Comparison of ENCODE assay signal across 20 cellular contexts in genomic region chr5:172952034-172952511, GRCh38. TPM values are rescaled to one million over a fixed set of nuclear protein-coding genes. Genes with fewer than 3 reads are reported as not detected.
A peak's percentile ranks its signal among the peaks of the same experiment; 100 is the strongest.
DNase-seq lines count a peak whose midpoint lies in the region; ATAC-seq, FAIRE-seq and TF ChIP-seq lines count a peak whose summit lies in the region.
"Had no signal": no experiment of that assay in that cellular context is flagged by ENCODE, and none has a peak within 500 bp of the region (broad histone marks: within the 10 kb centered on the region; RNA-seq: fewer than 3 reads in every experiment).

No MANE protein-coding gene starts in this region.

- peak overlapping the region; percentile 74 for H3K27ac ChIP-seq in ACC112 (ENCODE audit: low read depth, low read length)
- H3K27ac ChIP-seq in astrocyte (ENCODE audit: low read depth, low read length), result peak overlapping the region; percentile 68
- H3K27ac ChIP-seq in aorta (ENCODE audit: low read depth in 1 of 2, low read length in 2 of 2), result peak overlapping the region in 1 of 2 donors; percentile 56
- H3K27ac ChIP-seq: colonic mucosa, left ventricle myocardium inferior had no signal

- peaks cover 2% of the 10 kb centered on the region for H3K36me3 Mint-ChIP-seq in astrocyte (ENCODE audit: low read depth, unreplicated experiment)
- H3K36me3 Mint-ChIP-seq: natural killer cell had no signal

- FAIRE-seq in astrocyte (lab: Jason Lieb, UNC), result peak; percentile 34

- peak overlapping the region; percentile 17 for H3K4me2 ChIP-seq in astrocyte (ENCODE audit: low read length)

- no peak overlapping the region for H3K9ac ChIP-seq in astrocyte (ENCODE audit: low read length)

- H3K4me3 Mint-ChIP-seq in astrocyte (ENCODE audit: unreplicated experiment), result no peak overlapping the region
- H3K4me3 Mint-ChIP-seq: activated T-cell treated with anti-CD3 and anti-CD28 coated beads, Interleukin-2, amount 50 U/mL, for 72 hours; natural killer cell had no signal

- ATAC-seq in aorta (ENCODE audit: low FRiP score), result no peak
- ATAC-seq: activated T-cell treated with anti-CD3 and anti-CD28 coated beads, Interleukin-2, amount 50 U/mL, for 72 hours; esophagus mucosa; natural killer cell had no signal

- peak overlapping the region; percentile 89 for H3K27ac Mint-ChIP-seq in astrocyte (ENCODE audit: unreplicated experiment)
- H3K27ac Mint-ChIP-seq: activated T-cell treated with anti-CD3 and anti-CD28 coated beads, Interleukin-2, amount 50 U/mL, for 72 hours; natural killer cell had no signal

- DNase-seq in HS-5 (ENCODE audit: low read depth), result peak; percentile 37
- peak; percentile 71 for DNase-seq in astrocyte (ENCODE audit: low read depth)
- DNase-seq in myocyte (ENCODE audit: low read depth), result peak; percentile 88
- no peak for DNase-seq in NCI-H1048 (lab: John Stamatoyannopoulos, UW)
- no peak for DNase-seq in KG1 (lab: John Stamatoyannopoulos, UW)
- DNase-seq in aorta, result no peak
- no peak for DNase-seq in OCI-M1 (lab: John Stamatoyannopoulos, UW)
- DNase-seq: activated CD4-positive, alpha-beta T cell treated with anti-CD3 and anti-CD28 coated beads, Interleukin-2, amount 50 U/mL, for 48 hours; activated T-cell treated with anti-CD3 and anti-CD28 coated beads, Interleukin-2, amount 50 U/mL, for 72 hours; adrenal gland; colonic mucosa; H7; Kasumi-1; left ventricle myocardium inferior; natural killer cell; NCI-H2029 treated with DMSO at 0.1 percent for 48 hours; SIG-M5; stimulated activated CD4-positive, alpha-beta T cell treated with anti-CD3 and anti-CD28 coated beads, Interleukin-2, amount 100 ng/mL, for 48 hours had no signal

- H3K9me3 ChIP-seq in astrocyte (ENCODE audit: insufficient read depth, low read depth, low read length) (no peaks in the 10 kb centered on the region), aorta (ENCODE audit: control insufficient read depth, low read length) (no peaks in the 10 kb centered on the region)
- H3K9me3 ChIP-seq: adrenal gland, colonic mucosa, left ventricle myocardium inferior had no signal

- intact Hi-C loops in aorta (cut with DNase I), result loop anchor here (5.0 to 10.0 kb wide), 3 partner anchors 180 to 497 kb away; partner anchors contain the start of genes DUSP1 (in 1 of the 2) and SH3PXD2B (in 1 of the 2)

- no peak for TF ChIP-seq CTCF in astrocyte (IDR thresholded peaks at IDR 0.05; ENCODE audit: insufficient read depth, low read depth, low read length)

- H3K79me2 ChIP-seq in ACC112 (ENCODE audit: control insufficient read depth, insufficient read depth, low read length, unreplicated experiment), result no peaks in the 10 kb centered on the region
- H3K79me2 ChIP-seq in astrocyte (ENCODE audit: insufficient read depth, low read length), result no peaks in the 10 kb centered on the region

- H3K4me3 ChIP-seq in ACC112 (ENCODE audit: low read depth, low read length) (no peak overlapping the region), astrocyte (ENCODE audit: insufficient read depth, low read depth, low read length) (no peak overlapping the region), aorta (ENCODE audit: low read length in 2 of 2) (no peak overlapping the region)
- H3K4me3 ChIP-seq: adrenal gland, colonic mucosa, left ventricle myocardium inferior had no signal

- H3K9me3 Mint-ChIP-seq in astrocyte (ENCODE audit: unreplicated experiment), result no peaks in the 10 kb centered on the region
- H3K9me3 Mint-ChIP-seq: activated T-cell treated with anti-CD3 and anti-CD28 coated beads, Interleukin-2, amount 50 U/mL, for 72 hours; natural killer cell had no signal

- H3K4me1 Mint-ChIP-seq in astrocyte (ENCODE audit: low read depth, unreplicated experiment), result peaks cover 32% of the 10 kb centered on the region

- no peaks in the 10 kb centered on the region for H4K20me1 ChIP-seq in astrocyte (ENCODE audit: insufficient read depth, low read length)

- H3K27me3 ChIP-seq in ACC112 (ENCODE audit: insufficient read depth, low read length) (no peaks in the 10 kb centered on the region), astrocyte (ENCODE audit: insufficient read depth, low read length) (no peaks in the 10 kb centered on the region), aorta (ENCODE audit: control insufficient read depth in 1 of 2, insufficient read depth in 2 of 2, low read length in 1 of 2) (no peaks in the 10 kb centered on the region)
- H3K27me3 ChIP-seq: adrenal gland, colonic mucosa had no signal

- H3K27me3 Mint-ChIP-seq in astrocyte (ENCODE audit: low read depth, unreplicated experiment), result no peaks in the 10 kb centered on the region

- WGBS in aorta, 2 donors, result 6 to 7% methylated on average over 4 of the region's 4 CpGs

- H3K36me3 ChIP-seq in ACC112 (ENCODE audit: insufficient read depth, low read length), result no peaks in the 10 kb centered on the region; the same call in 1 of the 2 replicates
- H3K36me3 ChIP-seq in astrocyte (ENCODE audit: insufficient read depth, low read length), result no peaks in the 10 kb centered on the region
- H3K36me3 ChIP-seq in aorta (ENCODE audit: control insufficient read depth in 1 of 2, insufficient read depth in 2 of 2, low read length in 1 of 2), result no peaks in the 10 kb centered on the region
- H3K36me3 ChIP-seq: colonic mucosa had no signal

- H3K4me1 ChIP-seq in ACC112 (ENCODE audit: control insufficient read depth, insufficient read depth, low read length, unreplicated experiment) (peaks cover 41% of the 10 kb centered on the region), astrocyte (ENCODE audit: insufficient read depth, low read length) (peaks cover 46% of the 10 kb centered on the region), aorta (ENCODE audit: control insufficient read depth in 1 of 2, insufficient read depth in 2 of 2, low read length in 2 of 2) (peaks cover 0 to 5% of the 10 kb centered on the region in 2 donors)
- H3K4me1 ChIP-seq: colonic mucosa had no signal

- no peak overlapping the region for H2AFZ ChIP-seq in ACC112 (ENCODE audit: low read length, unreplicated experiment)
- H2AFZ ChIP-seq in astrocyte (ENCODE audit: low read depth, low read length), result no peak overlapping the region

RNA-seq across cellular contexts. Expression of gene RPL26L1, which starts 7.2 kb away (rescaled TPM):
- total RNA-seq in astrocyte (50.6 and 54.3 TPM in 2 replicates), myocyte (47.1 and 53.4 TPM in 2 replicates), aorta (10 to 100 TPM; 16.7 to 31.2 TPM)
- 107 TPM for polyA plus RNA-seq in myocyte (2012)
- 10 to 100 TPM; 28.2 to 30.4 TPM for polyA plus RNA-seq in aorta

RNA-seq across cellular contexts. Expression of gene ATP6V0E1, which starts 31.5 kb away (rescaled TPM):
- total RNA-seq in astrocyte (309 and 327 TPM in 2 replicates), myocyte (143 and 157 TPM in 2 replicates), aorta (100 to 1,000 TPM; 183 to 192 TPM)
- polyA plus RNA-seq in myocyte (2012), result 583 TPM
- 100 to 1,000 TPM; 244 to 268 TPM for polyA plus RNA-seq in aorta

Comparison
In these comparisons a context has a peak if more than half of its experiments do, and no peak if none do; other contexts are left out.
1. DNase-seq: peak in HS-5 (single experiment), astrocyte (single experiment) and myocyte (single experiment); none in NCI-H1048 (single experiment), KG1 (single experiment), aorta (0 of 2) and OCI-M1 (single experiment).